8 cellular contexts compared by ENCODE assay signal in genomic region chr4:183721207-183722081, GRCh38.
A peak's percentile ranks its signal among the peaks of the same experiment; 100 is the strongest.
DNase-seq lines count a peak whose midpoint lies in the region; ATAC-seq, FAIRE-seq and TF ChIP-seq lines count a peak whose summit lies in the region.

No MANE protein-coding gene starts in this region.

- TF ChIP-seq RAD21 in A549 (conservative IDR thresholded peaks at IDR 0.05 in 1 of 2, IDR thresholded peaks at IDR 0.05 in 1 of 2) = peak; percentile 32 to 35; a peak in 3 of 5 replicates

- H3K9me3 ChIP-seq in A549 = no peaks in the 10 kb centered on the region

- 2% methylated on average over 24 of the region's 38 CpGs for WGBS in A549 (ENCODE audit: missing lambda C conversion rate)

- CTCF ChIA-PET in A549 (lab: Yijun Ruan, JAX) = interaction anchor here (0.7 to 1.4 kb wide), 5 partner anchors 12 to 68 kb away, joined by 3 to 4 read pairs (median 3); no protein-coding TSS in a partner anchor
- CTCF ChIA-PET in MCF 10A (lab: Yijun Ruan, JAX) = no interaction called here

- TF ChIP-seq POLR2A in A549 (IDR thresholded peaks at IDR 0.05; ENCODE audit: low read length) = no peak

- no peak overlapping the region for H3K27ac Mint-ChIP-seq in T-helper 2 cell treated with Interferon-gamma antibody and Interleukin-4, amounts not matched to agents 5 μg/mL and 100 μg/mL, for 36 hours
- H3K27ac Mint-ChIP-seq in MCF 10A (ENCODE audit: low read depth, unreplicated experiment) = no peak overlapping the region

- DNase-seq in A549 (ENCODE audit: low read depth in 1 of 2, low spot score in 1 of 2) = peak; percentile 60 to 89
- DNase-seq in T-helper 2 cell treated with Interferon-gamma antibody and Interleukin-4, amounts not matched to agents 5 μg/mL and 100 μg/mL, for 36 hours (ENCODE audit: low spot score) = peak; percentile 37
- DNase-seq in MCF 10A (ENCODE audit: unreplicated experiment) = no peak
- peak; percentile 61 for DNase-seq in kidney tubule cell (ENCODE audit: low spot score)
- peak in 2 of 3 donors; percentile 14 to 37 for DNase-seq in stimulated activated CD4-positive, alpha-beta T cell treated with anti-CD3 and anti-CD28 coated beads, TNF-alpha, amount 100 ng/mL, for 48 hours (ENCODE audit: low read depth in 3 of 3)
- no peak for DNase-seq in D721Med (ENCODE audit: insufficient read length, low spot score)

- intact Hi-C loops in MCF 10A (cut with micrococcal nuclease) = no loop called here

- FAIRE-seq in A549 (lab: Jason Lieb, UNC) = no peak
- FAIRE-seq in D721Med (lab: Jason Lieb, UNC) = no peak

- peak; percentile 92 to 95 for ATAC-seq in A549
- ATAC-seq in GM21737 (IDR thresholded peaks at IDR 0.05; ENCODE audit: unreplicated experiment) = peak; percentile 38
- no peak for ATAC-seq in HG02840 (IDR thresholded peaks at IDR 0.05; ENCODE audit: low FRiP score, unreplicated experiment)

- H3K4me1 ChIP-seq in A549 = no peaks in the 10 kb centered on the region

- TF ChIP-seq EP300 in A549 (IDR thresholded peaks at IDR 0.05) = no peak

- peak overlapping the region; percentile 47 for H3K4me3 ChIP-seq in A549

- no peaks in the 10 kb centered on the region for H3K9me3 Mint-ChIP-seq in T-helper 2 cell treated with Interferon-gamma antibody and Interleukin-4, amounts not matched to agents 5 μg/mL and 100 μg/mL, for 36 hours
- no peaks in the 10 kb centered on the region for H3K9me3 Mint-ChIP-seq in MCF 10A (ENCODE audit: unreplicated experiment)

- BruUV-seq in MCF 10A (replicated peaks; lab: Mats Ljungman, UMichigan) = no TSS peak

- POLR2A ChIA-PET in A549 (lab: Yijun Ruan, JAX) (interaction anchor here (0.6 to 1.0 kb wide), 3 partner anchors 9 to 62 kb away, joined by 3 to 8 read pairs (median 4); partner anchors contain the start of genes RWDD4 and TRAPPC11), MCF 10A (lab: Yijun Ruan, JAX) (no interaction called here)

- no peaks in the 10 kb centered on the region for H3K36me3 Mint-ChIP-seq in T-helper 2 cell treated with Interferon-gamma antibody and Interleukin-4, amounts not matched to agents 5 μg/mL and 100 μg/mL, for 36 hours (ENCODE audit: low read depth)
- no peaks in the 10 kb centered on the region for H3K36me3 Mint-ChIP-seq in MCF 10A (ENCODE audit: insufficient read depth, unreplicated experiment)

- peak; percentile 51 for TF ChIP-seq CTCF in A549 (IDR thresholded peaks at IDR 0.05)
- no peak for TF ChIP-seq CTCF in MCF 10A (IDR thresholded peaks at IDR 0.05; ENCODE audit: unreplicated experiment)
- no peak for TF ChIP-seq CTCF in D721Med (IDR thresholded peaks at IDR 0.05; ENCODE audit: insufficient read depth, missing control alignments)

- peak overlapping the region; percentile 51 to 86 for H3K27ac ChIP-seq in A549

- peaks cover 10% of the 10 kb centered on the region for H3K4me1 Mint-ChIP-seq in T-helper 2 cell treated with Interferon-gamma antibody and Interleukin-4, amounts not matched to agents 5 μg/mL and 100 μg/mL, for 36 hours (ENCODE audit: low read depth)
- no peaks in the 10 kb centered on the region for H3K4me1 Mint-ChIP-seq in MCF 10A (ENCODE audit: insufficient read depth, unreplicated experiment)

- peak overlapping the region; percentile 85 for H3K4me2 ChIP-seq in A549

- peaks cover 24% of the 10 kb centered on the region for H3K27me3 Mint-ChIP-seq in T-helper 2 cell treated with Interferon-gamma antibody and Interleukin-4, amounts not matched to agents 5 μg/mL and 100 μg/mL, for 36 hours (ENCODE audit: low read depth)
- no peaks in the 10 kb centered on the region for H3K27me3 Mint-ChIP-seq in MCF 10A (ENCODE audit: insufficient read depth, unreplicated experiment)

- H3K4me3 Mint-ChIP-seq in T-helper 2 cell treated with Interferon-gamma antibody and Interleukin-4, amounts not matched to agents 5 μg/mL and 100 μg/mL, for 36 hours = peak overlapping the region; percentile 67
- H3K4me3 Mint-ChIP-seq in MCF 10A (ENCODE audit: unreplicated experiment) = peak overlapping the region; percentile 25

TF ChIP-seq in A549, 52 proteins besides CTCF, POLR2A, EP300 and RAD21:
- TF ChIP-seq, protein P1, sequence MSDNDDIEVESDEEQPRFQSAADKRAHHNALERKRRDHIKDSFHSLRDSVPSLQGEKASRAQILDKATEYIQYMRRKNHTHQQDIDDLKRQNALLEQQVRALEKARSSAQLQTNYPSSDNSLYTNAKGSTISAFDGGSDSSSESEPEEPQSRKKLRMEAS (IDR thresholded peaks at IDR 0.05) = peak; percentile 20; the same call in 1 of the 2 replicates
- TF ChIP-seq RCOR1 (IDR thresholded peaks at IDR 0.05; ENCODE audit: low read depth, low read length) (no peak), NR3C1 (IDR thresholded peaks at IDR 0.05) (no peak), CHD4 (IDR thresholded peaks at IDR 0.05; ENCODE audit: borderline replicate concordance) (0 out of 2 replicates have a peak, but pooled peaks have one; percentile 1), MAFK (IDR thresholded peaks at IDR 0.05; ENCODE audit: partially characterized antibody) (peak; percentile 3), NPAS2 (CRISPR knock-in tag; IDR thresholded peaks at IDR 0.05; ENCODE audit: borderline replicate concordance) (no peak), KDM5A (IDR thresholded peaks at IDR 0.05) (no peak), RARB (CRISPR knock-in tag; IDR thresholded peaks at IDR 0.05) (0 out of 2 replicates have a peak, but pooled peaks have one; percentile 63), ESRRA (IDR thresholded peaks at IDR 0.05; ENCODE audit: borderline replicate concordance, low read length) (peak; percentile 88), EHF (CRISPR knock-in tag; IDR thresholded peaks at IDR 0.05) (no peak), GATA3 (IDR thresholded peaks at IDR 0.05; ENCODE audit: borderline replicate concordance) (no peak), HMGXB4 (CRISPR knock-in tag; IDR thresholded peaks at IDR 0.05; ENCODE audit: borderline replicate concordance) (no peak)
- TF ChIP-seq, protein P2, sequence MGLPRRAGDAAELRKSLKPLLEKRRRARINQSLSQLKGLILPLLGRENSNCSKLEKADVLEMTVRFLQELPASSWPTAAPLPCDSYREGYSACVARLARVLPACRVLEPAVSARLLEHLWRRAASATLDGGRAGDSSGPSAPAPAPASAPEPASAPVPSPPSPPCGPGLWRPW (IDR thresholded peaks at IDR 0.05) = no peak

Comparison
In these comparisons a context has a peak if more than half of its experiments do, and no peak if none do; other contexts are left out.
1. DNase-seq: peak in A549 (2 of 2), T-helper 2 cell treated with Interferon-gamma antibody and Interleukin-4, amounts not matched to agents 5 μg/mL and 100 μg/mL, for 36 hours (single experiment), kidney tubule cell (single experiment) and stimulated activated CD4-positive, alpha-beta T cell treated with anti-CD3 and anti-CD28 coated beads, TNF-alpha, amount 100 ng/mL, for 48 hours (2 of 3); none in MCF 10A (single experiment) and D721Med (single experiment).